Comparison of ENCODE assay signal across 9 cellular contexts in genomic region chr1:23527889-23528244, GRCh38. TPM values are rescaled to one million over a fixed set of nuclear protein-coding genes. Genes with fewer than 3 reads are reported as not detected.
A peak's percentile ranks its signal among the peaks of the same experiment; 100 is the strongest.
DNase-seq lines count a peak whose midpoint lies in the region; ATAC-seq and TF ChIP-seq lines count a peak whose summit lies in the region.
"Not testable (repeated sequence)": the region's sequence is repeated elsewhere in the genome, so short reads cannot be mapped to it uniquely, and the experiment has no call there.
"Had no signal": no experiment of that assay in that cellular context is flagged by ENCODE, and none has a peak within 500 bp of the region (broad histone marks: within the 10 kb centered on the region; RNA-seq: fewer than 3 reads in every experiment).

No MANE protein-coding gene starts in this region.

- H3K9me3 ChIP-seq in CD4-positive, alpha-beta T cell (ENCODE audit: control insufficient read depth, low read length); HCT116 (ENCODE audit: control insufficient read depth in 1 of 2, insufficient read depth in 1 of 2, low read depth in 1 of 2, low read length in 2 of 2); Peyer's patch; transverse colon: not testable (repeated sequence)

- intact Hi-C loops in CD4-positive, alpha-beta T cell (cut with DNase I, micrococcal nuclease) = loop anchor here in 1 of 2 experiments (2.0 kb wide), 1 partner anchor 41 kb away; no protein-coding TSS in a partner anchor
- intact Hi-C loops in HCT116 (cut with micrococcal nuclease); MCF 10A (cut with micrococcal nuclease); left colon (cut with DNase I, micrococcal nuclease); transverse colon (cut with DNase I; ENCODE audit: low total_unique reads): not testable (repeated sequence)

- RAD21 ChIA-PET in HCT116 (lab: Charles Lee; ENCODE audit: low non-redundant PET in 1 of 2, low total read pairs in 2 of 2, uncharacterized antibody in 2 of 2, unreplicated experiment in 2 of 2) = interaction anchor here (0.5 to 1.5 kb wide), 8 partner anchors 11 to 110 kb away, joined by 3 to 7 read pairs (median 4); no protein-coding TSS in a partner anchor

- not testable (repeated sequence) for H3K27ac ChIP-seq in CD4-positive, alpha-beta T cell (ENCODE audit: low read depth, low read length)
- H3K27ac ChIP-seq in HCT116 (ENCODE audit: low read depth, low read length) = peak overlapping the region; percentile 80
- H3K27ac ChIP-seq in Peyer's patch = peak overlapping the region; percentile 64 to 94 (median 82)
- H3K27ac ChIP-seq in transverse colon = peak overlapping the region; percentile 87 to 90 (median 88)

- peaks cover 88% of the 10 kb centered on the region for H3K4me1 Mint-ChIP-seq in CD4-positive, alpha-beta T cell (ENCODE audit: low read depth)
- peaks cover 77% of the 10 kb centered on the region for H3K4me1 Mint-ChIP-seq in activated CD8-positive, alpha-beta T cell treated with anti-CD3 and anti-CD28 coated beads, Interleukin-2, amount 10 ng/mL, durations not matched to agents 7 days and 5 days (ENCODE audit: low read depth)
- H3K4me1 Mint-ChIP-seq in MCF 10A (ENCODE audit: insufficient read depth, unreplicated experiment) (peaks cover 29% of the 10 kb centered on the region), neural crest cell (peaks cover 52% of the 10 kb centered on the region)

- H3K27me3 Mint-ChIP-seq in CD4-positive, alpha-beta T cell; activated CD8-positive, alpha-beta T cell treated with anti-CD3 and anti-CD28 coated beads, Interleukin-2, amount 10 ng/mL, durations not matched to agents 7 days and 5 days (ENCODE audit: low read depth); MCF 10A (ENCODE audit: insufficient read depth, unreplicated experiment); neural crest cell (ENCODE audit: low read depth): not testable (repeated sequence)

- not testable (repeated sequence) for H3K36me3 Mint-ChIP-seq in CD4-positive, alpha-beta T cell (ENCODE audit: low read depth); MCF 10A (ENCODE audit: insufficient read depth, unreplicated experiment); neural crest cell (ENCODE audit: low read depth)
- peaks cover 58% of the 10 kb centered on the region for H3K36me3 Mint-ChIP-seq in activated CD8-positive, alpha-beta T cell treated with anti-CD3 and anti-CD28 coated beads, Interleukin-2, amount 10 ng/mL, durations not matched to agents 7 days and 5 days (ENCODE audit: low read depth)

- H3K9ac ChIP-seq in HCT116 (ENCODE audit: low read length) = 0 out of 2 replicates have a peak overlapping the region, but pooled peaks have one; percentile 91

- not testable (repeated sequence) for TF ChIP-seq RAD21 in HCT116 (IDR thresholded peaks at IDR 0.05; ENCODE audit: low read depth)

- in situ Hi-C loops in transverse colon (cut with MboI; ENCODE audit: low pct_ligation_motif_present in 1 of 4, low pct_unique_long_range_greater_than_20kb in 1 of 4, low sequenced_read_pairs in 3 of 4) = not testable (repeated sequence)

- not testable (repeated sequence) for TF ChIP-seq POLR2A in HCT116 (IDR thresholded peaks at IDR 0.05; ENCODE audit: borderline replicate concordance, extremely low read depth, insufficient read depth, insufficient read length); Peyer's patch (IDR thresholded peaks at IDR 0.05); transverse colon (IDR thresholded peaks at IDR 0.05)

- WGBS in transverse colon (ENCODE audit: low coverage in 1 of 2), 2 donors = 49 to 50% methylated on average over 1 to 6 of the region's 6 CpGs

- not testable (repeated sequence) for H4K20me1 ChIP-seq in HCT116 (ENCODE audit: insufficient read depth)

- not testable (repeated sequence) for H3K27me3 ChIP-seq in CD4-positive, alpha-beta T cell (ENCODE audit: control insufficient read depth, insufficient read depth, low read length); HCT116 (ENCODE audit: insufficient read depth, low read length); Peyer's patch; transverse colon

- H3K27ac Mint-ChIP-seq in CD4-positive, alpha-beta T cell = peak overlapping the region; percentile 88
- peak overlapping the region; percentile 87 for H3K27ac Mint-ChIP-seq in activated CD8-positive, alpha-beta T cell treated with anti-CD3 and anti-CD28 coated beads, Interleukin-2, amount 10 ng/mL, durations not matched to agents 7 days and 5 days
- not testable (repeated sequence) for H3K27ac Mint-ChIP-seq in MCF 10A (ENCODE audit: low read depth, unreplicated experiment)
- H3K27ac Mint-ChIP-seq in neural crest cell (ENCODE audit: unreplicated experiment) = peak overlapping the region; percentile 43

- H3K4me1 ChIP-seq in HCT116 (ENCODE audit: control insufficient read depth in 1 of 2, insufficient read depth in 2 of 2, low read length in 2 of 2) = peaks cover 51 to 77% of the 10 kb centered on the region in 2 experiments
- H3K4me1 ChIP-seq in Peyer's patch = peaks cover 8 to 83% (median 64%) of the 10 kb centered on the region in 4 donors
- H3K4me1 ChIP-seq in transverse colon = peaks cover 53 to 88% (median 78%) of the 10 kb centered on the region in 4 donors

- CTCF ChIA-PET in CD4-positive, alpha-beta T cell (lab: Charles Lee) = interaction anchor here (0.7 to 5.4 kb wide), 11 partner anchors 12 to 163 kb away, joined by 3 to 63 read pairs (median 5); partner anchors contain the start of genes ASAP3 and RPL11
- CTCF ChIA-PET in HCT116 (lab: Charles Lee) (interaction anchor here (0.7 to 5.3 kb wide), 10 partner anchors 12 to 343 kb away, joined by 3 to 48 read pairs (median 6); no protein-coding TSS in a partner anchor), MCF 10A (lab: Yijun Ruan, JAX) (interaction anchor here (0.8 to 4.1 kb wide), 12 partner anchors 12 to 489 kb away, joined by 3 to 39 read pairs (median 6); no protein-coding TSS in a partner anchor)
- CTCF ChIA-PET in activated CD8-positive, alpha-beta T cell treated with anti-CD3 and anti-CD28 coated beads, Interleukin-2, amount 10 ng/mL, durations not matched to agents 7 days and 5 days (lab: Charles Lee) = interaction anchor here (0.9 to 15.4 kb wide), 21 partner anchors 8 to 244 kb away, joined by 3 to 262 read pairs (median 4); partner anchors contain the start of gene ID3

- H3K9me3 Mint-ChIP-seq in CD4-positive, alpha-beta T cell; activated CD8-positive, alpha-beta T cell treated with anti-CD3 and anti-CD28 coated beads, Interleukin-2, amount 10 ng/mL, durations not matched to agents 7 days and 5 days (ENCODE audit: insufficient read depth); MCF 10A (ENCODE audit: unreplicated experiment); neural crest cell: not testable (repeated sequence)

- not testable (repeated sequence) for BruUV-seq in HCT116 (replicated peaks; lab: Mats Ljungman, UMichigan); MCF 10A (replicated peaks; lab: Mats Ljungman, UMichigan)

- TF ChIP-seq CTCF in CD4-positive, alpha-beta T cell (IDR thresholded peaks at IDR 0.05); MCF 10A (IDR thresholded peaks at IDR 0.05; ENCODE audit: unreplicated experiment); neural crest cell (conservative IDR thresholded peaks at IDR 0.05); transverse colon (IDR thresholded peaks at IDR 0.05): not testable (repeated sequence)
- TF ChIP-seq CTCF in HCT116 (IDR thresholded peaks at IDR 0.05 in 2 of 3, conservative IDR thresholded peaks at IDR 0.05 in 1 of 3; ENCODE audit: borderline replicate concordance in 1 of 3, insufficient read depth in 1 of 3, low read depth in 2 of 3, low read length in 2 of 3) (peak in 2 of 3 experiments; percentile 17 to 37; a peak in 3 of 6 replicates), Peyer's patch (IDR thresholded peaks at IDR 0.05) (peak in 2 of 6 experiments; percentile 20 to 25)

- TF ChIP-seq EP300 in transverse colon (IDR thresholded peaks at IDR 0.05; ENCODE audit: low read depth) = not testable (repeated sequence)

- ATAC-seq in CD4-positive, alpha-beta T cell (ENCODE audit: poor library complexity) = peak; percentile 26
- ATAC-seq in HCT116 = peak; percentile 24
- peak; percentile 4 for ATAC-seq in activated CD8-positive, alpha-beta T cell treated with anti-CD3 and anti-CD28 coated beads, Interleukin-2, amount 10 ng/mL, durations not matched to agents 7 days and 5 days
- peak; percentile 1 for ATAC-seq in left colon

- POLR2A ChIA-PET in CD4-positive, alpha-beta T cell (lab: Charles Lee) = interaction anchor here (0.6 to 5.9 kb wide), 16 partner anchors 8 to 1903 kb away, joined by 3 to 38 read pairs (median 5); partner anchors contain the start of genes HNRNPR, ID3, MACO1 and RPL11
- POLR2A ChIA-PET in HCT116 (lab: Charles Lee) (interaction anchor here (0.8 to 1.7 kb wide), 8 partner anchors 12 to 216 kb away, joined by 3 to 7 read pairs (median 4); partner anchors contain the start of genes ASAP3 and ELOA), MCF 10A (lab: Yijun Ruan, JAX) (interaction anchor here (0.6 to 1.9 kb wide), 12 partner anchors 12 to 355 kb away, joined by 3 to 8 read pairs (median 4); partner anchors contain the start of genes ASAP3, HNRNPR and RPL11)
- POLR2A ChIA-PET in activated CD8-positive, alpha-beta T cell treated with anti-CD3 and anti-CD28 coated beads, Interleukin-2, amount 10 ng/mL, durations not matched to agents 7 days and 5 days (lab: Charles Lee) = interaction anchor here (0.6 to 2.6 kb wide), 10 partner anchors 12 to 1904 kb away, joined by 3 to 15 read pairs (median 4); partner anchors contain the start of genes ASAP3 and RPL11

- H3K4me3 ChIP-seq in HCT116 (replicated peaks in 1 of 2; ENCODE audit: low read depth in 1 of 2, low read length in 2 of 2) = peak overlapping the region; percentile 25 to 84
- not testable (repeated sequence) for H3K4me3 ChIP-seq in Peyer's patch
- peak overlapping the region in 2 of 4 donors; percentile 13 to 55 for H3K4me3 ChIP-seq in transverse colon

- H3K4me3 Mint-ChIP-seq in CD4-positive, alpha-beta T cell = peak overlapping the region; percentile 80
- peak overlapping the region; percentile 92 for H3K4me3 Mint-ChIP-seq in activated CD8-positive, alpha-beta T cell treated with anti-CD3 and anti-CD28 coated beads, Interleukin-2, amount 10 ng/mL, durations not matched to agents 7 days and 5 days
- H3K4me3 Mint-ChIP-seq in MCF 10A (ENCODE audit: unreplicated experiment) = peak overlapping the region; percentile 38
- H3K4me3 Mint-ChIP-seq in neural crest cell = peak overlapping the region; percentile 90

- H3K36me3 ChIP-seq in HCT116 (ENCODE audit: control insufficient read depth in 1 of 2, insufficient read depth in 2 of 2, low read length in 2 of 2); Peyer's patch; transverse colon: not testable (repeated sequence)

- peaks cover 59% of the 10 kb centered on the region for H3K79me2 ChIP-seq in HCT116 (ENCODE audit: insufficient read depth, low read length)

- H2AFZ ChIP-seq in HCT116 (ENCODE audit: low read depth, low read length, poor library complexity, severe bottlenecking) = not testable (repeated sequence)

- H3K9me2 ChIP-seq in HCT116 (ENCODE audit: insufficient read depth) = not testable (repeated sequence)

- H3K4me2 ChIP-seq in HCT116 (ENCODE audit: low read length) = peak overlapping the region; percentile 97

- DNase-seq in CD4-positive, alpha-beta T cell = peak in 1 of 10 experiments; percentile 12
- not testable (repeated sequence) for DNase-seq in HCT116 (ENCODE audit: low read depth, low spot score); Peyer's patch; activated CD8-positive, alpha-beta T cell treated with anti-CD3 and anti-CD28 coated beads, Interleukin-2, amount 10 ng/mL, durations not matched to agents 7 days and 5 days; MCF 10A (ENCODE audit: unreplicated experiment); left colon; neural crest cell (ENCODE audit: low read depth, low spot score); transverse colon

RNA-seq across cellular contexts. Expression of gene E2F2, which starts 3.2 kb away (rescaled TPM):
- under 1 TPM; 0.50 to 0.69 TPM for total RNA-seq in CD4-positive, alpha-beta T cell
- 16.3 TPM for total RNA-seq in HCT116 (2021; ENCODE audit: unreplicated experiment)
- 4.0 and 5.3 TPM in 2 replicates for polyA plus RNA-seq in HCT116 (2012)
- total RNA-seq in Peyer's patch = 10 to 100 TPM in 3 of 4 donors, 1 to 10 TPM in 1; 6.8 to 16.4 (median 13.6) TPM
- 10 to 100 TPM; 75.0 to 80.3 TPM for total RNA-seq in activated CD8-positive, alpha-beta T cell treated with anti-CD3 and anti-CD28 coated beads, Interleukin-2, amount 10 ng/mL, durations not matched to agents 7 days and 5 days
- total RNA-seq in MCF 10A (2022) = 0.32 and 0.89 TPM in 2 replicates
- total RNA-seq in left colon = 10 to 100 TPM; 10.9 to 12.1 TPM
- 23.5 and 23.7 TPM in 2 replicates for total RNA-seq in neural crest cell
- total RNA-seq in transverse colon = 10 to 100 TPM in 2 of 4 donors, 1 to 10 TPM in 2; 6.7 to 11.6 (median 8.9) TPM
- total RNA-seq: ascending aorta had no signal

RNA-seq across cellular contexts. Expression of gene ID3, which starts 31.4 kb away (rescaled TPM):
- total RNA-seq in CD4-positive, alpha-beta T cell = 10 to 100 TPM; 89.8 to 90.4 TPM
- total RNA-seq in HCT116 (2021; ENCODE audit: unreplicated experiment) = 183 TPM
- 116 and 167 TPM in 2 replicates for polyA plus RNA-seq in HCT116 (2012)
- 100 to 1,000 TPM; 121 to 224 (median 167) TPM for total RNA-seq in Peyer's patch
- total RNA-seq in activated CD8-positive, alpha-beta T cell treated with anti-CD3 and anti-CD28 coated beads, Interleukin-2, amount 10 ng/mL, durations not matched to agents 7 days and 5 days = 10 to 100 TPM; 31.4 to 34.4 TPM
- 15.7 and 34.8 TPM in 2 replicates for total RNA-seq in MCF 10A (2022)
- 100 to 1,000 TPM; 131 to 223 TPM for total RNA-seq in left colon
- 36.2 and 40.9 TPM in 2 replicates for total RNA-seq in neural crest cell
- total RNA-seq in transverse colon = 100 to 1,000 TPM; 174 to 363 (median 253) TPM

RNA-seq across cellular contexts. Expression of gene ASAP3, which starts 43.9 kb away (rescaled TPM):
- total RNA-seq in CD4-positive, alpha-beta T cell = 1 to 10 TPM in 1 of 2 experiments, under 1 TPM in 1; 0.81 to 1.2 TPM
- 19.7 TPM for total RNA-seq in HCT116 (2021; ENCODE audit: unreplicated experiment)
- 9.9 and 11.9 TPM in 2 replicates for polyA plus RNA-seq in HCT116 (2012)
- total RNA-seq in Peyer's patch = 10 to 100 TPM; 11.2 to 33.5 (median 25.8) TPM
- under 1 TPM; 0.24 to 0.83 TPM for total RNA-seq in activated CD8-positive, alpha-beta T cell treated with anti-CD3 and anti-CD28 coated beads, Interleukin-2, amount 10 ng/mL, durations not matched to agents 7 days and 5 days
- total RNA-seq in MCF 10A (2022) = 11.1 and 11.2 TPM in 2 replicates
- 10 to 100 TPM; 33.9 to 47.1 TPM for total RNA-seq in left colon
- 45.5 and 45.8 TPM in 2 replicates for total RNA-seq in neural crest cell
- total RNA-seq in transverse colon = 10 to 100 TPM; 38.2 to 62.9 (median 48.3) TPM

Comparison
In these comparisons a context has a peak if more than half of its experiments do, and no peak if none do; other contexts are left out.
1. H3K4me3 Mint-ChIP-seq: peak in every context shown above with its lines; median percentile 92 in activated CD8-positive, alpha-beta T cell treated with anti-CD3 and anti-CD28 coated beads, Interleukin-2, amount 10 ng/mL, durations not matched to agents 7 days and 5 days; 90 in neural crest cell; 80 in CD4-positive, alpha-beta T cell; 38 in MCF 10A.